ENCODE assay signal across 1 cellular context in the genomic region with DNA sequence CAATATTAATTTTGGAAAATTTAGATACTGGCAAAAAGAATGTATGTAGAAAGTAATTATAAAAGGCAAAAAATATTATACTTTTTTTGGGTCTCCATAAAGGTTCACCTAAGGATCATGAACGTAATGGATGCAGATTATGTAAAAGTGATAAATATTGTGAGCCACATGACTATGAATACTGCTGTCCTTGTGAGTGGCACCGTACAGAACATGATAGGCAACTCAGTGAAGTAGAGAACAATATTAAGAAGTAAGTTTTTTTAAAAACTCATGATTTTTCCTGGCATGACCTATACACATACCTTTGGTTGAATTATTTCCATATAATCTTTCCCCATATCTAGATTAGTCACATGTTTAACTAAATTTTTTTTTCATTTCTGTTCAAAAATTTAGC.
TF ChIP-seq lines count a peak whose summit lies in the region.

No MANE protein-coding gene starts in this region.

TF ChIP-seq in GM12878, 131 proteins besides CTCF, POLR2A, EP300 and RAD21:
- no peak for TF ChIP-seq HDGF (IDR thresholded peaks at IDR 0.05)
- TF ChIP-seq CHD4 (IDR thresholded peaks at IDR 0.05): no peak
- no peak for TF ChIP-seq ZNF687 (IDR thresholded peaks at IDR 0.05)
- no peak for TF ChIP-seq POLR2AphosphoS5 (IDR thresholded peaks at IDR 0.05; ENCODE audit: low read length)
- no peak for TF ChIP-seq ZBTB33 (IDR thresholded peaks at IDR 0.05)
- TF ChIP-seq, protein P1, sequence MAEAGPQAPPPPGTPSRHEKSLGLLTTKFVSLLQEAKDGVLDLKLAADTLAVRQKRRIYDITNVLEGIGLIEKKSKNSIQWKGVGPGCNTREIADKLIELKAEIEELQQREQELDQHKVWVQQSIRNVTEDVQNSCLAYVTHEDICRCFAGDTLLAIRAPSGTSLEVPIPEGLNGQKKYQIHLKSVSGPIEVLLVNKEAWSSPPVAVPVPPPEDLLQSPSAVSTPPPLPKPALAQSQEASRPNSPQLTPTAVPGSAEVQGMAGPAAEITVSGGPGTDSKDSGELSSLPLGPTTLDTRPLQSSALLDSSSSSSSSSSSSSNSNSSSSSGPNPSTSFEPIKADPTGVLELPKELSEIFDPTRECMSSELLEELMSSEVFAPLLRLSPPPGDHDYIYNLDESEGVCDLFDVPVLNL (IDR thresholded peaks at IDR 0.05; ENCODE audit: low read depth, low read length): no peak
- no peak for TF ChIP-seq SMAD5 (IDR thresholded peaks at IDR 0.05; ENCODE audit: low read depth)
- no peak for TF ChIP-seq KDM1A (IDR thresholded peaks at IDR 0.05; ENCODE audit: borderline replicate concordance)
- no peak for TF ChIP-seq CUX1 (IDR thresholded peaks at IDR 0.05; ENCODE audit: insufficient replicate concordance, low read depth, low read length)
- no peak for TF ChIP-seq SP1 (IDR thresholded peaks at IDR 0.05; ENCODE audit: low read depth, low read length)
- no peak for TF ChIP-seq PAX5 (IDR thresholded peaks at IDR 0.05; ENCODE audit: borderline replicate concordance, low read depth, low read length)
- TF ChIP-seq IRF3 (IDR thresholded peaks at IDR 0.05): no peak
- no peak for TF ChIP-seq ZNF274 (IDR thresholded peaks at IDR 0.05; ENCODE audit: insufficient read depth, insufficient read length)
- TF ChIP-seq MEF2A (IDR thresholded peaks at IDR 0.05; ENCODE audit: insufficient read depth, low read depth, low read length): no peak
